8 cellular contexts compared by ENCODE assay signal in genomic region chrX:54921427-54922021, GRCh38. TPM values are rescaled to one million over a fixed set of nuclear protein-coding genes. Genes with fewer than 3 reads are reported as not detected.
DNase-seq lines count a peak whose midpoint lies in the region; ATAC-seq lines count a peak whose summit lies in the region.

No MANE protein-coding gene starts in this region.

- ATAC-seq in HG02840 (IDR thresholded peaks at IDR 0.05; ENCODE audit: low FRiP score, unreplicated experiment): no peak

- peak; percentile 16 for DNase-seq in NCI-H2029 (lab: John Stamatoyannopoulos, UW)
- no peak for DNase-seq in NCI-H2029 treated with DMSO at 0.1 percent for 48 hours (lab: John Stamatoyannopoulos, UW)
- peak; percentile 67 for DNase-seq in NCI-H1694 treated with DMSO at 0.1 percent for 48 hours (lab: John Stamatoyannopoulos, UW)
- peak; percentile 17 to 37 for DNase-seq in activated CD4-positive, alpha-beta T cell treated with anti-CD3 and anti-CD28 coated beads, Interleukin-2, amount 50 U/mL, for 24 hours (ENCODE audit: low read depth in 1 of 2, low spot score in 1 of 2)
- peak; percentile 85 for DNase-seq in ecto neural progenitor cell (ENCODE audit: low spot score)
- peak; percentile 14 to 41 for DNase-seq in lung microvascular endothelial cell (ENCODE audit: low read depth in 2 of 2)
- peak; percentile 4 to 26 (median 24) for DNase-seq in stimulated activated CD4-positive, alpha-beta T cell treated with anti-CD3 and anti-CD28 coated beads, TNF-alpha, amount 100 ng/mL, for 1 hour (ENCODE audit: low read depth in 3 of 3, low spot score in 1 of 3)

RNA-seq across cellular contexts. Expression of gene TRO, which starts 0.9 kb away (rescaled TPM):
- total RNA-seq in lung microvascular endothelial cell: 1.1 and 3.8 TPM in 2 replicates
